13 cellular contexts compared by ENCODE assay signal in the genomic region with DNA sequence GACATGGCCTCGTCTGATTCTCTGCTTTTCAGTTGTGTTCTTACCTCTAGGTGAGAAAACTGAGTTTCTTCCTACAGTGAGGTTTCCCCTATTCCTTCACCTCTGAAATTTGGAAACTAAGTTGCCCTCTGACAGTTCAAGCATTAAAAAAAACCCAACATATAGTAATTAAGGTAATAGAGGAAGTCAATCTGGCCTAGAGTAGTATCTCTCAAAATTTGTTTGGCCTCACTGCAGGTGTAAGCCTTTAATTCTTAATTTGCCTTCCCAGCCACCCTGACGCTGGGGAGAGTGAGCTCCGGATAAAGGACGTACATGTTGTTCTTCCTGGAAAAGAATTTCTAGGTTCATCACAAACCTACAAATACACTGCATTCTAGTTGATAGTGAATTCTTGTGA. TPM values are rescaled to one million over a fixed set of nuclear protein-coding genes. Genes with fewer than 3 reads are reported as not detected.
DNase-seq lines count a peak whose midpoint lies in the region; ATAC-seq, FAIRE-seq and TF ChIP-seq lines count a peak whose summit lies in the region.
"Had no signal": no experiment of that assay in that cellular context is flagged by ENCODE, and none has a peak within 500 bp of the region (broad histone marks: within the 10 kb centered on the region; RNA-seq: fewer than 3 reads in every experiment).

No MANE protein-coding gene starts in this region.

- TF ChIP-seq EP300 in gastroesophageal sphincter (IDR thresholded peaks at IDR 0.05): no peak

- DNase-seq in astrocyte (ENCODE audit: low read depth): no peak
- DNase-seq in nephron progenitor cell: no peak
- DNase-seq in NCI-H2107 (lab: John Stamatoyannopoulos, UW): no peak
- DNase-seq in T-helper 9 cell: no peak
- DNase-seq: activated CD8-positive, alpha-beta memory T cell treated with anti-CD3 and anti-CD28 coated beads, Interleukin-2, amount 50 U/mL, for 4 hours; NCI-H1105 treated with DMSO at 0.1 percent for 48 hours; Right ventricle myocardium superior had no signal

- H3K4me1 Mint-ChIP-seq in astrocyte (ENCODE audit: low read depth, unreplicated experiment): peaks cover 12% of the 10 kb centered on the region
- peaks cover 38% of the 10 kb centered on the region for H3K4me1 Mint-ChIP-seq in nephron progenitor cell

- H3K4me3 Mint-ChIP-seq in astrocyte (ENCODE audit: unreplicated experiment): peak overlapping the region; percentile 87
- H3K4me3 Mint-ChIP-seq in nephron progenitor cell: peak overlapping the region; percentile 88

- H3K27me3 Mint-ChIP-seq in astrocyte (ENCODE audit: low read depth, unreplicated experiment): no peaks in the 10 kb centered on the region
- H3K27me3 Mint-ChIP-seq in nephron progenitor cell (ENCODE audit: low read depth, poor library complexity): peaks cover 5% of the 10 kb centered on the region
- H3K27me3 Mint-ChIP-seq: dendritic cell treated with granulocyte-macrophage colony-stimulating factor and Interleukin-4, amounts not matched to agents 40 ng/mL and 50 ng/mL, for 4 days had no signal

- H4K20me1 ChIP-seq in DOHH2 (ENCODE audit: control insufficient read depth, insufficient read depth, low read depth, low read length): no peaks in the 10 kb centered on the region
- H4K20me1 ChIP-seq in astrocyte (ENCODE audit: insufficient read depth, low read length): peaks cover 4% of the 10 kb centered on the region

- no peak overlapping the region for H2AFZ ChIP-seq in astrocyte (ENCODE audit: low read depth, low read length)
- H2AFZ ChIP-seq: parathyroid adenoma had no signal

- H3F3A ChIP-seq in DOHH2 (ENCODE audit: control insufficient read depth, insufficient read depth): peaks cover 22% of the 10 kb centered on the region

- H3K79me2 ChIP-seq in DOHH2 (ENCODE audit: control insufficient read depth, low read length): peaks cover 38% of the 10 kb centered on the region
- H3K79me2 ChIP-seq in astrocyte (ENCODE audit: insufficient read depth, low read length): peaks cover 46% of the 10 kb centered on the region

- peak overlapping the region; percentile 98 for H3K4me2 ChIP-seq in DOHH2 (ENCODE audit: low read length)
- peak overlapping the region; percentile 89 for H3K4me2 ChIP-seq in astrocyte (ENCODE audit: low read length)

- H3K9me3 ChIP-seq in DOHH2 (ENCODE audit: control insufficient read depth, insufficient read depth, low read length) (no peaks in the 10 kb centered on the region), KOPT-K1 (ENCODE audit: insufficient read depth, low read length, poor library complexity, severe bottlenecking) (no peaks in the 10 kb centered on the region), astrocyte (ENCODE audit: insufficient read depth, low read depth, low read length) (no peaks in the 10 kb centered on the region), gastroesophageal sphincter (no peaks in the 10 kb centered on the region)

- no peak for FAIRE-seq in astrocyte (lab: Jason Lieb, UNC)

- no peak for ATAC-seq in GM21717 (IDR thresholded peaks at IDR 0.05; ENCODE audit: unreplicated experiment)
- no peak for ATAC-seq in gastroesophageal sphincter

- peaks cover 19% of the 10 kb centered on the region for H3K36me3 Mint-ChIP-seq in astrocyte (ENCODE audit: low read depth, unreplicated experiment)
- peaks cover 52% of the 10 kb centered on the region for H3K36me3 Mint-ChIP-seq in nephron progenitor cell (ENCODE audit: low read depth)

- peaks cover 43% of the 10 kb centered on the region for H3K4me1 ChIP-seq in DOHH2 (ENCODE audit: control insufficient read depth, low read length)
- H3K4me1 ChIP-seq in astrocyte (ENCODE audit: insufficient read depth, low read length): peaks cover 10% of the 10 kb centered on the region
- H3K4me1 ChIP-seq in gastroesophageal sphincter: peaks cover 0 to 25% (median 8%) of the 10 kb centered on the region in 3 donors
- H3K4me1 ChIP-seq: parathyroid adenoma had no signal

- no peaks in the 10 kb centered on the region for H3K9me2 ChIP-seq in DOHH2 (replicated peaks; ENCODE audit: control insufficient read depth, low read length)

- 77 to 97% methylated on average over 4 of the region's 4 CpGs for WGBS in gastroesophageal sphincter (ENCODE audit: low coverage in 1 of 2), 2 donors

- no peaks in the 10 kb centered on the region for H3K27me3 ChIP-seq in DOHH2 (ENCODE audit: control insufficient read depth, low read length)
- no peaks in the 10 kb centered on the region for H3K27me3 ChIP-seq in astrocyte (ENCODE audit: insufficient read depth, low read length)
- H3K27me3 ChIP-seq in gastroesophageal sphincter: no peaks in the 10 kb centered on the region

- H3K27ac Mint-ChIP-seq in astrocyte (ENCODE audit: unreplicated experiment) (peak overlapping the region; percentile 12), nephron progenitor cell (no peak overlapping the region)

- H3K36me3 ChIP-seq in DOHH2 (ENCODE audit: control insufficient read depth, low read length) (peaks cover 88% of the 10 kb centered on the region), KOPT-K1 (ENCODE audit: insufficient read depth, low read length) (peaks cover 75% of the 10 kb centered on the region), astrocyte (ENCODE audit: insufficient read depth, low read length) (peaks cover 34% of the 10 kb centered on the region), gastroesophageal sphincter (peaks cover 0 to 44% of the 10 kb centered on the region in 2 donors)

- no peak for TF ChIP-seq CTCF in DOHH2 (IDR thresholded peaks at IDR 0.05; ENCODE audit: low read depth, low read length, poor library complexity, severe bottlenecking)
- no peak for TF ChIP-seq CTCF in astrocyte (IDR thresholded peaks at IDR 0.05; ENCODE audit: insufficient read depth, low read depth, low read length)
- TF ChIP-seq CTCF in nephron progenitor cell (IDR thresholded peaks at IDR 0.05): no peak
- TF ChIP-seq CTCF in gastroesophageal sphincter (IDR thresholded peaks at IDR 0.05): no peak

- H3K27ac ChIP-seq in DOHH2 (ENCODE audit: low read depth, low read length) (peak overlapping the region; percentile 78), KOPT-K1 (ENCODE audit: low read depth, low read length, poor library complexity, severe bottlenecking) (peak overlapping the region; percentile 87), astrocyte (ENCODE audit: low read depth, low read length) (no peak overlapping the region), gastroesophageal sphincter (no peak overlapping the region)
- H3K27ac ChIP-seq: parathyroid adenoma had no signal

- H3K4me3 ChIP-seq in DOHH2 (ENCODE audit: low read length) (peak overlapping the region; percentile 92), astrocyte (ENCODE audit: insufficient read depth, low read depth, low read length) (no peak overlapping the region), gastroesophageal sphincter (no peak overlapping the region)

- no peaks in the 10 kb centered on the region for H3K9me3 Mint-ChIP-seq in astrocyte (ENCODE audit: unreplicated experiment)
- no peaks in the 10 kb centered on the region for H3K9me3 Mint-ChIP-seq in nephron progenitor cell
- H3K9me3 Mint-ChIP-seq: dendritic cell treated with granulocyte-macrophage colony-stimulating factor and Interleukin-4, amounts not matched to agents 40 ng/mL and 50 ng/mL, for 4 days had no signal

- no peak for TF ChIP-seq POLR2A in gastroesophageal sphincter (IDR thresholded peaks at IDR 0.05)

- H3K9ac ChIP-seq in astrocyte (ENCODE audit: low read length): peak overlapping the region; percentile 82
- H3K9ac ChIP-seq: parathyroid adenoma had no signal

RNA-seq across cellular contexts. Expression of gene CAD, which starts 1.4 kb away (rescaled TPM):
- total RNA-seq in astrocyte (50.7 and 51.2 TPM in 2 replicates), gastroesophageal sphincter (10 to 100 TPM; 12.1 to 23.3 (median 16.3) TPM)

RNA-seq across cellular contexts. Expression of gene SLC5A6, which starts 6.5 kb away (rescaled TPM):
- total RNA-seq in astrocyte (43.9 and 54.0 TPM in 2 replicates), gastroesophageal sphincter (10 to 100 TPM in 3 of 4 donors, 1 to 10 TPM in 1; 8.3 to 16.8 (median 13.5) TPM)

RNA-seq across cellular contexts. Expression of gene ATRAID, which starts 6.8 kb away (rescaled TPM):
- 62.9 and 66.9 TPM in 2 replicates for total RNA-seq in astrocyte
- total RNA-seq in gastroesophageal sphincter: 100 to 1,000 TPM; 124 to 147 (median 129) TPM

RNA-seq across cellular contexts. Expression of gene SLC30A3, which starts 44.2 kb away (rescaled TPM):
- 0.16 and 0.34 TPM in 2 replicates for total RNA-seq in astrocyte
- not detected for total RNA-seq in gastroesophageal sphincter

RNA-seq across cellular contexts. Expression of gene DNAJC5G, which starts 56.6 kb away (rescaled TPM):
- total RNA-seq in astrocyte (not detected in 2 replicates), gastroesophageal sphincter (not detected)

Comparison
In these comparisons a context has a peak if more than half of its experiments do, and no peak if none do; other contexts are left out.
1. H3K27ac ChIP-seq: peak in DOHH2 (single experiment) and KOPT-K1 (single experiment); none in astrocyte (single experiment) and gastroesophageal sphincter (0 of 4).